9 cellular contexts compared by ENCODE assay signal in genomic region chr1:196148367-196148970, GRCh38.
DNase-seq lines count a peak whose midpoint lies in the region; ATAC-seq, FAIRE-seq and TF ChIP-seq lines count a peak whose summit lies in the region.
"Had no signal": no experiment of that assay in that cellular context is flagged by ENCODE, and none has a peak within 500 bp of the region (broad histone marks: within the 10 kb centered on the region; RNA-seq: fewer than 3 reads in every experiment).

No MANE protein-coding gene starts in this region.

- no peak for TF ChIP-seq POLR2A in body of pancreas (IDR thresholded peaks at IDR 0.05)

- peaks cover 4% of the 10 kb centered on the region for H3K4me1 ChIP-seq in body of pancreas
- H3K4me1 ChIP-seq: SJSA1 had no signal

- DNase-seq in DMS53 (lab: John Stamatoyannopoulos, UW) (peak; percentile 60), NCI-H1417 treated with DMSO at 0.1 percent for 48 hours (lab: John Stamatoyannopoulos, UW) (peak; percentile 3), body of pancreas (no peak), lung microvascular endothelial cell (ENCODE audit: low read depth in 2 of 2) (peak; percentile 33 to 54), DMS79 (lab: John Stamatoyannopoulos, UW) (no peak), GM19238 (ENCODE audit: insufficient read length, low spot score) (no peak), GM19239 (ENCODE audit: insufficient read length, low spot score) (no peak)

- no peak overlapping the region for H3K27ac ChIP-seq in body of pancreas
- H3K27ac ChIP-seq: SJSA1 had no signal

- H3K36me3 ChIP-seq in body of pancreas (replicated peaks in 1 of 2; ENCODE audit: insufficient read depth in 1 of 2, low read depth in 2 of 2), result no peaks in the 10 kb centered on the region
- H3K36me3 ChIP-seq: SJSA1 had no signal

- H3K27me3 ChIP-seq in body of pancreas, result no peaks in the 10 kb centered on the region
- H3K27me3 ChIP-seq: SJSA1 had no signal

- TF ChIP-seq CTCF in body of pancreas (IDR thresholded peaks at IDR 0.05), result peak; percentile 28 to 69 (median 57)

- no peak for FAIRE-seq in GM19239 (lab: Jason Lieb, UNC)

- ATAC-seq in GM21723 (IDR thresholded peaks at IDR 0.05; ENCODE audit: unreplicated experiment) (peak; percentile 64), body of pancreas (no peak)

- no peaks in the 10 kb centered on the region for H3K9me3 ChIP-seq in body of pancreas
- H3K9me3 ChIP-seq: SJSA1 had no signal

- intact Hi-C loops in body of pancreas (cut with DNase I), result no loop called here

- 33 to 37% methylated on average over 3 of the region's 3 CpGs for WGBS in body of pancreas, 2 donors

- H3K4me3 ChIP-seq in body of pancreas, result no peak overlapping the region
- H3K4me3 ChIP-seq: SJSA1 had no signal

Comparison
In these comparisons a context has a peak if more than half of its experiments do, and no peak if none do; other contexts are left out.
1. DNase-seq: peak in DMS53 (single experiment), NCI-H1417 treated with DMSO at 0.1 percent for 48 hours (single experiment) and lung microvascular endothelial cell (2 of 2); none in body of pancreas (0 of 4), DMS79 (single experiment), GM19238 (single experiment) and GM19239 (single experiment).